ENCODE assay signal across 13 cellular contexts in the genomic region with DNA sequence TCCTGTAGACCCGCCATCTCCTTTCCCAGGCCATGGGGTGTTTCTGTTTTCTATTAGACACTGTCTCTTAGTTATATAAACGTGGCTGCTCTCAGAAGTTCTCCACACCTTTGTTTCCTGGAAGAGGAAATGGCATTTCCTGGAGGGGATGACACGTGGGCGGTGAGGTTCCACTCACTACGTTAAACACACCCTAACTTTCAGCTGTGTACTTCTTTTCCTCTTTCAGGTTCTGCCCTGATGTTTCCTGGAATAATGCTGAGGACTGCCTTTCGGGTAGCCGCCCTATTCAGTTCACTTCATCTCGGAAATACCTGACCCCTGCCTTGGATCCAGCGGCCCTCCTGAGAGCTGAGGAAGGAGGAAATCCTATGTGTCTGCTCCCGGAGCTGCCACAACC. TPM values are rescaled to one million over a fixed set of nuclear protein-coding genes. Genes with fewer than 3 reads are reported as not detected.
A peak's percentile ranks its signal among the peaks of the same experiment; 100 is the strongest.
DNase-seq lines count a peak whose midpoint lies in the region; ATAC-seq and TF ChIP-seq lines count a peak whose summit lies in the region.
"Had no signal": no experiment of that assay in that cellular context is flagged by ENCODE, and none has a peak within 500 bp of the region (broad histone marks: within the 10 kb centered on the region; RNA-seq: fewer than 3 reads in every experiment).

No MANE protein-coding gene starts in this region.

- peaks cover 59 to 74% (median 73%) of the 10 kb centered on the region in 3 donors for H3K4me1 Mint-ChIP-seq in CD8-positive, alpha-beta memory T cell
- peaks cover 44% of the 10 kb centered on the region for H3K4me1 Mint-ChIP-seq in activated CD8-positive, alpha-beta T cell treated with anti-CD3 and anti-CD28 coated beads for 36 hours (ENCODE audit: low read depth)
- peaks cover 20% of the 10 kb centered on the region for H3K4me1 Mint-ChIP-seq in endodermal cell

- peak overlapping the region; percentile 86 to 99 (median 96) for H3K27ac Mint-ChIP-seq in CD8-positive, alpha-beta memory T cell
- peak overlapping the region; percentile 98 for H3K27ac Mint-ChIP-seq in activated CD8-positive, alpha-beta T cell treated with anti-CD3 and anti-CD28 coated beads for 36 hours
- H3K27ac Mint-ChIP-seq in endodermal cell: no peak overlapping the region
- H3K27ac Mint-ChIP-seq: HFFc6 had no signal

- 93 to 97% methylated on average over 7 to 10 of the region's 10 CpGs for WGBS in endodermal cell (ENCODE audit: insufficient coverage in 1 of 2, insufficient read length in 1 of 2), 2 experiments

- DNase-seq in CD8-positive, alpha-beta memory T cell: peak in 4 of 5 donors; percentile 22 to 75 (median 60)
- peak; percentile 96 for DNase-seq in activated CD8-positive, alpha-beta T cell treated with anti-CD3 and anti-CD28 coated beads for 36 hours
- DNase-seq in activated naive CD8-positive, alpha-beta T cell treated with anti-CD3 and anti-CD28 coated beads, Interleukin-2, amount 50 U/mL, for 16 hours (ENCODE audit: low read depth, low spot score): peak; percentile 69
- peak; percentile 56 to 61 for DNase-seq in stimulated activated CD4-positive, alpha-beta T cell treated with anti-CD3 and anti-CD28 coated beads, Interleukin-4, amount 100 ng/mL, for 48 hours (ENCODE audit: low read depth in 2 of 2)
- DNase-seq in AG08395 (ENCODE audit: low spot score) (no peak), DMS 273 treated with DMSO at 0.1 percent for 48 hours (lab: John Stamatoyannopoulos, UW) (no peak), endodermal cell (no peak), NCI-H1694 treated with DMSO at 0.1 percent for 48 hours (lab: John Stamatoyannopoulos, UW) (no peak)
- DNase-seq: HFFc6, islet precursor cell, NCI-H1092 treated with DMSO at 0.1 percent for 48 hours had no signal

- H3K36me3 Mint-ChIP-seq in CD8-positive, alpha-beta memory T cell: peaks cover 18 to 75% (median 26%) of the 10 kb centered on the region in 3 donors
- peaks cover 83% of the 10 kb centered on the region for H3K36me3 Mint-ChIP-seq in activated CD8-positive, alpha-beta T cell treated with anti-CD3 and anti-CD28 coated beads for 36 hours (ENCODE audit: low read depth)
- H3K36me3 Mint-ChIP-seq in endodermal cell (ENCODE audit: low read depth): peaks cover 32% of the 10 kb centered on the region

- H3K4me3 Mint-ChIP-seq in CD8-positive, alpha-beta memory T cell: peak overlapping the region; percentile 88 to 98 (median 94)
- peak overlapping the region; percentile 98 for H3K4me3 Mint-ChIP-seq in activated CD8-positive, alpha-beta T cell treated with anti-CD3 and anti-CD28 coated beads for 36 hours
- H3K4me3 Mint-ChIP-seq in endodermal cell: no peak overlapping the region
- H3K4me3 Mint-ChIP-seq: HFFc6 had no signal

- no peaks in the 10 kb centered on the region for H3K36me3 ChIP-seq in CD8-positive, alpha-beta memory T cell (ENCODE audit: insufficient read depth, low read length)
- peaks cover 46% of the 10 kb centered on the region for H3K36me3 ChIP-seq in endodermal cell (ENCODE audit: control insufficient read depth, insufficient read depth, low read length)
- H3K36me3 ChIP-seq: breast epithelium had no signal

- POLR2A ChIA-PET in CD8-positive, alpha-beta memory T cell (lab: Charles Lee): interaction anchor here (0.5 to 1.0 kb wide), 2 partner anchors 18 to 77 kb away, joined by 3 to 4 read pairs; no protein-coding TSS in a partner anchor
- POLR2A ChIA-PET in activated CD8-positive, alpha-beta T cell treated with anti-CD3 and anti-CD28 coated beads for 36 hours (lab: Charles Lee): interaction anchor here (0.6 to 6.4 kb wide), 15 partner anchors 10 to 526 kb away, joined by 3 to 85 read pairs (median 5); no protein-coding TSS in a partner anchor

- intact Hi-C loops in activated CD8-positive, alpha-beta T cell treated with anti-CD3 and anti-CD28 coated beads for 36 hours (cut with micrococcal nuclease): loop anchor here (1.0 to 10.0 kb wide), 5 partner anchors 9 to 529 kb away; no protein-coding TSS in a partner anchor

- H3K27me3 Mint-ChIP-seq in CD8-positive, alpha-beta memory T cell: no peaks in the 10 kb centered on the region
- H3K27me3 Mint-ChIP-seq in activated CD8-positive, alpha-beta T cell treated with anti-CD3 and anti-CD28 coated beads for 36 hours: no peaks in the 10 kb centered on the region
- peaks cover 9% of the 10 kb centered on the region for H3K27me3 Mint-ChIP-seq in endodermal cell (ENCODE audit: insufficient read depth)

- ATAC-seq in activated CD8-positive, alpha-beta T cell treated with anti-CD3 and anti-CD28 coated beads for 36 hours: peak; percentile 43

- H3K4me1 ChIP-seq in CD8-positive, alpha-beta memory T cell (ENCODE audit: insufficient read depth, low read length): peaks cover 49% of the 10 kb centered on the region
- no peaks in the 10 kb centered on the region for H3K4me1 ChIP-seq in endodermal cell (ENCODE audit: control insufficient read depth, insufficient read depth, low read length)
- H3K4me1 ChIP-seq: breast epithelium had no signal

- H3K27ac ChIP-seq in CD8-positive, alpha-beta memory T cell (ENCODE audit: low read depth, low read length): peak overlapping the region; percentile 38
- no peak overlapping the region for H3K27ac ChIP-seq in endodermal cell (ENCODE audit: low read depth, low read length)
- H3K27ac ChIP-seq: breast epithelium, HL-60 had no signal

- H3K27me3 ChIP-seq in CD8-positive, alpha-beta memory T cell (ENCODE audit: insufficient read depth, low read length, poor library complexity, severe bottlenecking): no peaks in the 10 kb centered on the region
- no peaks in the 10 kb centered on the region for H3K27me3 ChIP-seq in endodermal cell (ENCODE audit: control insufficient read depth, insufficient read depth, low read length, poor library complexity, severe bottlenecking)

- no peaks in the 10 kb centered on the region for H3K9me3 Mint-ChIP-seq in CD8-positive, alpha-beta memory T cell
- no peaks in the 10 kb centered on the region for H3K9me3 Mint-ChIP-seq in activated CD8-positive, alpha-beta T cell treated with anti-CD3 and anti-CD28 coated beads for 36 hours
- no peaks in the 10 kb centered on the region for H3K9me3 Mint-ChIP-seq in endodermal cell
- H3K9me3 Mint-ChIP-seq: HFFc6 had no signal

- TF ChIP-seq CTCF in activated CD8-positive, alpha-beta T cell treated with anti-CD3 and anti-CD28 coated beads for 36 hours (IDR thresholded peaks at IDR 0.05): no peak
- TF ChIP-seq CTCF in endodermal cell (conservative IDR thresholded peaks at IDR 0.05): no peak

- CTCF ChIA-PET in CD8-positive, alpha-beta memory T cell (lab: Charles Lee): interaction anchor here (0.9 to 3.7 kb wide), 5 partner anchors 17 to 138 kb away, joined by 3 to 26 read pairs (median 4); no protein-coding TSS in a partner anchor
- CTCF ChIA-PET in activated CD8-positive, alpha-beta T cell treated with anti-CD3 and anti-CD28 coated beads for 36 hours (lab: Charles Lee): interaction anchor here (1.3 to 4.3 kb wide), 8 partner anchors 10 to 110 kb away, joined by 3 to 45 read pairs (median 8); no protein-coding TSS in a partner anchor

- peak overlapping the region; percentile 84 for H3K4me3 ChIP-seq in CD8-positive, alpha-beta memory T cell (ENCODE audit: low read length)
- no peak overlapping the region for H3K4me3 ChIP-seq in endodermal cell (ENCODE audit: low read length)
- H3K4me3 ChIP-seq: breast epithelium had no signal

- no peaks in the 10 kb centered on the region for H3K9me3 ChIP-seq in CD8-positive, alpha-beta memory T cell (ENCODE audit: low read length)
- no peaks in the 10 kb centered on the region for H3K9me3 ChIP-seq in endodermal cell (ENCODE audit: control insufficient read depth, low read length)
- H3K9me3 ChIP-seq: breast epithelium had no signal

- no peak overlapping the region for H3K9ac ChIP-seq in endodermal cell (ENCODE audit: extremely low read depth, low read length, poor library complexity, severe bottlenecking)

RNA-seq across cellular contexts. Expression of a gene that starts 3.4 kb away (rescaled TPM):
- total RNA-seq in CD8-positive, alpha-beta memory T cell: 10 to 100 TPM; 44.1 to 46.7 TPM
- polyA plus RNA-seq in CD8-positive, alpha-beta memory T cell: 55.3 TPM
- 10 to 100 TPM; 46.3 to 47.1 TPM for total RNA-seq in activated CD8-positive, alpha-beta T cell treated with anti-CD3 and anti-CD28 coated beads for 36 hours
- total RNA-seq in endodermal cell: 10 to 100 TPM; 24.3 to 29.1 TPM
- 6.1 TPM for polyA plus RNA-seq in endodermal cell (2013, experiment 1 of 2)
- polyA plus RNA-seq in endodermal cell (2013, experiment 2 of 2): 6.2 TPM
- total RNA-seq: HFFc6 had no signal

Comparison
In these comparisons a context has a peak if more than half of its experiments do, and no peak if none do; other contexts are left out.
1. DNase-seq: peak in CD8-positive, alpha-beta memory T cell (4 of 5), activated CD8-positive, alpha-beta T cell treated with anti-CD3 and anti-CD28 coated beads for 36 hours (single experiment), activated naive CD8-positive, alpha-beta T cell treated with anti-CD3 and anti-CD28 coated beads, Interleukin-2, amount 50 U/mL, for 16 hours (single experiment) and stimulated activated CD4-positive, alpha-beta T cell treated with anti-CD3 and anti-CD28 coated beads, Interleukin-4, amount 100 ng/mL, for 48 hours (2 of 2); none in AG08395 (single experiment), DMS 273 treated with DMSO at 0.1 percent for 48 hours (single experiment), endodermal cell (single experiment) and NCI-H1694 treated with DMSO at 0.1 percent for 48 hours (single experiment).